ENCODE assay signal across 11 cellular contexts in the genomic region with DNA sequence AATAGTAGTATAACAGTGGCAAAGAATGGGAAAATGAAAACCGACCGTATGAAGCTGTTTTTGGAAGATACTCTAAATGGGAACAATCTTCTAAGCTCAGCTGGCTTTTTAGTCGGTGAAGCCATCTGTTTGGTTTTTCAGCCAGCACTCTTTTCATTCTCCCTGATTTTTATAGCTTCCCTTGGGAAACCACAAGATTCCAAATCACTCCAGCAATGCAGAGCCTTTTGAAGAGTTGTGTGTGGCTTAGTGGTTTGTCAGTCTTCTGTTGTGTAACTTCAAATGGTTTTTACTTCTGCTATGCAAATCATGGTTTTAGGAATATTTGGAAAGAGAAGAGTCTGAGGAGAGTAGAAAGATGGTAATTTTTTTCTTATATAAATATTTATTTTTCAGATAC.
DNase-seq lines count a peak whose midpoint lies in the region; ATAC-seq and TF ChIP-seq lines count a peak whose summit lies in the region.
"Had no signal": no experiment of that assay in that cellular context is flagged by ENCODE, and none has a peak within 500 bp of the region (broad histone marks: within the 10 kb centered on the region; RNA-seq: fewer than 3 reads in every experiment).

No MANE protein-coding gene starts in this region.

- no peaks in the 10 kb centered on the region for H3K9me3 ChIP-seq in T-helper 17 cell (ENCODE audit: control insufficient read depth, low read length, poor library complexity, severe bottlenecking)

- ATAC-seq in HG02884 (IDR thresholded peaks at IDR 0.05; ENCODE audit: unreplicated experiment) = no peak
- no peak for ATAC-seq in T-helper 17 cell
- ATAC-seq: activated CD8-positive, alpha-beta T cell treated with anti-CD3 and anti-CD28 coated beads for 36 hours; Panc1 had no signal

- H3K9me3 Mint-ChIP-seq in chondrocyte (ENCODE audit: low read depth) = no peaks in the 10 kb centered on the region

- H3K4me3 Mint-ChIP-seq in chondrocyte (ENCODE audit: unreplicated experiment) = no peak overlapping the region
- no peak overlapping the region for H3K4me3 Mint-ChIP-seq in T-helper 17 cell
- H3K4me3 Mint-ChIP-seq: activated CD8-positive, alpha-beta T cell treated with anti-CD3 and anti-CD28 coated beads for 36 hours had no signal

- DNase-seq in DMS114 treated with DMSO at 0.1 percent for 48 hours (lab: John Stamatoyannopoulos, UW; ENCODE audit: unreplicated experiment) = peak; percentile 7
- peak; percentile 42 for DNase-seq in NCI-H2171 (lab: John Stamatoyannopoulos, UW)
- no peak for DNase-seq in chondrocyte (ENCODE audit: low spot score)
- peak; percentile 98 for DNase-seq in myocyte (ENCODE audit: low read depth)
- no peak for DNase-seq in activated gamma-delta T cell (lab: John Stamatoyannopoulos, UW)
- no peak for DNase-seq in T-helper 17 cell
- DNase-seq in DMS153 treated with DMSO at 0.1 percent for 48 hours (lab: John Stamatoyannopoulos, UW; ENCODE audit: unreplicated experiment) = no peak
- DNase-seq: activated CD8-positive, alpha-beta T cell treated with anti-CD3 and anti-CD28 coated beads for 36 hours; KG1 had no signal

- H3K27ac Mint-ChIP-seq in chondrocyte (ENCODE audit: unreplicated experiment) (peak overlapping the region; percentile 87), T-helper 17 cell (no peak overlapping the region)
- H3K27ac Mint-ChIP-seq: activated CD8-positive, alpha-beta T cell treated with anti-CD3 and anti-CD28 coated beads for 36 hours had no signal

- no peaks in the 10 kb centered on the region for H3K27me3 Mint-ChIP-seq in chondrocyte (ENCODE audit: low read depth)
- no peaks in the 10 kb centered on the region for H3K27me3 Mint-ChIP-seq in T-helper 17 cell
- H3K27me3 Mint-ChIP-seq: activated CD8-positive, alpha-beta T cell treated with anti-CD3 and anti-CD28 coated beads for 36 hours had no signal

- H3K36me3 Mint-ChIP-seq in chondrocyte (ENCODE audit: low read depth) (peaks cover 1% of the 10 kb centered on the region), T-helper 17 cell (ENCODE audit: low read depth) (peaks cover 5% of the 10 kb centered on the region)

- H3K4me1 Mint-ChIP-seq in chondrocyte (ENCODE audit: low read depth) = peaks cover 29% of the 10 kb centered on the region
- H3K4me1 Mint-ChIP-seq in T-helper 17 cell = peaks cover 28% of the 10 kb centered on the region

- TF ChIP-seq CTCF in chondrocyte (IDR thresholded peaks at IDR 0.05) = no peak

Comparison
In these comparisons a context has a peak if more than half of its experiments do, and no peak if none do; other contexts are left out.
1. DNase-seq: peak in DMS114 treated with DMSO at 0.1 percent for 48 hours (single experiment), NCI-H2171 (single experiment) and myocyte (single experiment); none in chondrocyte (single experiment), activated gamma-delta T cell (single experiment), T-helper 17 cell (0 of 3) and DMS153 treated with DMSO at 0.1 percent for 48 hours (single experiment).